8 cellular contexts compared by ENCODE assay signal in genomic region chr19:48965033-48965805, GRCh38. TPM values are rescaled to one million over a fixed set of nuclear protein-coding genes. Genes with fewer than 3 reads are reported as not detected.
DNase-seq lines count a peak whose midpoint lies in the region; ATAC-seq and TF ChIP-seq lines count a peak whose summit lies in the region.

TSS of gene FTL (plus strand) at chr19:48965309. CDS start at chr19:48965508, 199 bp downstream.

- H3K27me3 ChIP-seq in left ventricle myocardium inferior (ENCODE audit: low read depth) (no peaks in the 10 kb centered on the region), psoas muscle (ENCODE audit: insufficient read depth in 3 of 3, low read length in 2 of 3) (no peaks in the 10 kb centered on the region)

- H3K4me3 ChIP-seq in left ventricle myocardium inferior (peak within 1 kb of the TSS; percentile 88), psoas muscle (peak within 1 kb of the TSS; percentile 94), urinary bladder (ENCODE audit: low read depth, low read length) (peak within 1 kb of the TSS; percentile 65)

- H3K27ac ChIP-seq in angular gyrus (ENCODE audit: low read depth, low read length), result peak within 1 kb of the TSS; percentile 98
- H3K27ac ChIP-seq in left ventricle myocardium inferior (replicated peaks), result peak within 1 kb of the TSS; percentile 94
- peak within 1 kb of the TSS; percentile 89 for H3K27ac ChIP-seq in psoas muscle
- H3K27ac ChIP-seq in urinary bladder (ENCODE audit: low read depth), result peak within 1 kb of the TSS; percentile 90

- H3K36me3 ChIP-seq in left ventricle myocardium inferior (peaks cover 37% of the 10 kb centered on the region), psoas muscle (ENCODE audit: insufficient read depth in 1 of 2, low read depth in 1 of 2) (peaks cover 0 to 34% of the 10 kb centered on the region in 2 donors), urinary bladder (ENCODE audit: insufficient read depth) (peaks cover 3% of the 10 kb centered on the region)

- DNase-seq in NCI-H187 (lab: John Stamatoyannopoulos, UW) (peak; percentile 95 to 98), left ventricle myocardium inferior (peak; percentile 98), psoas muscle (peak; percentile 98 to 99)

- 0% methylated on average over 52 of the region's 52 CpGs for WGBS in psoas muscle, 3 donors
- WGBS in urinary bladder, result under 1% methylated on average over 52 of the region's 52 CpGs

- TF ChIP-seq CTCF in left ventricle myocardium inferior (IDR thresholded peaks at IDR 0.05; ENCODE audit: borderline replicate concordance) (no peak), psoas muscle (IDR thresholded peaks at IDR 0.05) (no peak)

- intact Hi-C loops in T-helper 2 cell treated with Interferon-gamma antibody and Interleukin-4, amounts not matched to agents 100 ng/mL and 5 ng/mL, for 36 hours (cut with micrococcal nuclease), result loop anchor here (1.0 to 10.0 kb wide), 5 partner anchors 11 to 330 kb away; partner anchors contain the start of genes BAX, DBP, GYS1 and NUCB1
- intact Hi-C loops in left ventricle myocardium inferior (cut with micrococcal nuclease), result no loop called here
- intact Hi-C loops in psoas muscle (cut with DNase I), result loop anchor here (2.0 to 10.0 kb wide), 3 partner anchors 93 to 330 kb away; partner anchors contain the start of genes DBP (in 1 of the 2) and PPP1R15A (in 1 of the 2)

- H3K4me1 ChIP-seq in left ventricle myocardium inferior (peaks cover 77% of the 10 kb centered on the region), psoas muscle (peaks cover 36% of the 10 kb centered on the region), urinary bladder (ENCODE audit: insufficient read depth) (peaks cover 5% of the 10 kb centered on the region)

- H3K9me3 ChIP-seq in left ventricle myocardium inferior (replicated peaks), result no peaks in the 10 kb centered on the region
- H3K9me3 ChIP-seq in psoas muscle, result no peaks in the 10 kb centered on the region

- TF ChIP-seq POLR2A in GM15510 (IDR thresholded peaks at IDR 0.05; ENCODE audit: borderline replicate concordance, extremely low read depth, insufficient read length), result peak; percentile 100

- ATAC-seq in HG02938 (IDR thresholded peaks at IDR 0.05; ENCODE audit: unreplicated experiment) (peak; percentile 55), psoas muscle (peak; percentile 77 to 85 (median 83))

RNA-seq across cellular contexts. Expression of gene FTL, which starts in this region (rescaled TPM):
- 704 and 728 TPM in 2 replicates for total RNA-seq in T-helper 2 cell treated with Interferon-gamma antibody and Interleukin-4, amounts not matched to agents 100 ng/mL and 5 ng/mL, for 36 hours
- 834 TPM for total RNA-seq in left ventricle myocardium inferior
- 1,000 to 10,000 TPM in 3 of 4 donors, 100 to 1,000 TPM in 1; 802 to 2,269 (median 1,158) TPM for total RNA-seq in psoas muscle
- 1,000 to 10,000 TPM; 1,296 to 1,753 (median 1,467) TPM for polyA plus RNA-seq in psoas muscle
- total RNA-seq in urinary bladder, result 1,234 TPM
- polyA plus RNA-seq in urinary bladder, result 4,798 TPM

Comparison
In these comparisons a context has a peak if more than half of its experiments do, and no peak if none do; other contexts are left out.
1. Peak in every context shown above with its lines: DNase-seq, ATAC-seq, H3K4me3 ChIP-seq and H3K27ac ChIP-seq.